Comparison of ENCODE assay signal across 17 cellular contexts in genomic region chr2:25187729-25188350, GRCh38.
"Had no signal": no experiment of that assay in that cellular context is flagged by ENCODE, and none has a peak within 500 bp of the region (broad histone marks: within the 10 kb centered on the region; RNA-seq: fewer than 3 reads in every experiment).

No MANE protein-coding gene starts in this region.

- H3K4me3 Mint-ChIP-seq: activated naive CD8-positive, alpha-beta T cell treated with anti-CD3 and anti-CD28 coated beads, Interleukin-2, amount 50 U/mL, for 24 hours; dendritic cell treated with granulocyte-macrophage colony-stimulating factor and Interleukin-4, amounts not matched to agents 40 ng/mL and 50 ng/mL, for 4 days; immature natural killer cell; T-cell had no signal

- H3K27me3 Mint-ChIP-seq: activated naive CD8-positive, alpha-beta T cell treated with anti-CD3 and anti-CD28 coated beads, Interleukin-2, amount 50 U/mL, for 24 hours had no signal

- H3K9me3 Mint-ChIP-seq: activated naive CD8-positive, alpha-beta T cell treated with anti-CD3 and anti-CD28 coated beads, Interleukin-2, amount 50 U/mL, for 24 hours; dendritic cell treated with granulocyte-macrophage colony-stimulating factor and Interleukin-4, amounts not matched to agents 40 ng/mL and 50 ng/mL, for 4 days; immature natural killer cell; T-cell had no signal

- DNase-seq: activated CD4-positive, alpha-beta T cell treated with anti-CD3 and anti-CD28 coated beads for 1 hour; activated CD4-positive, alpha-beta T cell treated with anti-CD3 and anti-CD28 coated beads, Interleukin-2, amount 50 U/mL, for 4 hours; activated naive CD4-positive, alpha-beta T cell treated with Interleukin-2 at 50 U/mL for 16 hours; activated naive CD8-positive, alpha-beta T cell treated with anti-CD3 and anti-CD28 coated beads, Interleukin-2, amount 50 U/mL, for 24 hours; activated T-cell treated with anti-CD3 and anti-CD28 coated beads for 4 hours; cerebellar nuclear complex; effector memory CD4-positive, alpha-beta T cell; foreskin fibroblast; immature natural killer cell; midbrain; stimulated activated CD4-positive, alpha-beta T cell treated with anti-CD3 and anti-CD28 coated beads, Interleukin-4, amount 100 ng/mL, for 4 hours; stimulated activated CD8-positive, alpha-beta memory T cell treated with anti-CD3 and anti-CD28 coated beads, Interleukin-4, amount 100 ng/mL, for 48 hours; stimulated activated naive CD8-positive, alpha-beta T cell treated with anti-CD3 and anti-CD28 coated beads, Interleukin-15, Interleukin-2, amounts not matched to agents 100 U/mL and 50 U/mL, for 24 hours; T-cell; T-helper 9 cell; trophoblast cell had no signal

- ATAC-seq: activated naive CD8-positive, alpha-beta T cell treated with anti-CD3 and anti-CD28 coated beads, Interleukin-2, amount 50 U/mL, for 24 hours; stimulated activated naive CD8-positive, alpha-beta T cell treated with anti-CD3 and anti-CD28 coated beads, Interleukin-15, Interleukin-2, amounts not matched to agents 100 U/mL and 50 U/mL, for 24 hours; T-cell had no signal

- H3K27ac Mint-ChIP-seq: activated naive CD8-positive, alpha-beta T cell treated with anti-CD3 and anti-CD28 coated beads, Interleukin-2, amount 50 U/mL, for 24 hours; dendritic cell treated with granulocyte-macrophage colony-stimulating factor and Interleukin-4, amounts not matched to agents 40 ng/mL and 50 ng/mL, for 4 days; immature natural killer cell; T-cell had no signal

- H3K36me3 Mint-ChIP-seq: T-cell had no signal

- H3K4me1 Mint-ChIP-seq: activated naive CD8-positive, alpha-beta T cell treated with anti-CD3 and anti-CD28 coated beads, Interleukin-2, amount 50 U/mL, for 24 hours; immature natural killer cell; T-cell had no signal
